In the genomic region with DNA sequence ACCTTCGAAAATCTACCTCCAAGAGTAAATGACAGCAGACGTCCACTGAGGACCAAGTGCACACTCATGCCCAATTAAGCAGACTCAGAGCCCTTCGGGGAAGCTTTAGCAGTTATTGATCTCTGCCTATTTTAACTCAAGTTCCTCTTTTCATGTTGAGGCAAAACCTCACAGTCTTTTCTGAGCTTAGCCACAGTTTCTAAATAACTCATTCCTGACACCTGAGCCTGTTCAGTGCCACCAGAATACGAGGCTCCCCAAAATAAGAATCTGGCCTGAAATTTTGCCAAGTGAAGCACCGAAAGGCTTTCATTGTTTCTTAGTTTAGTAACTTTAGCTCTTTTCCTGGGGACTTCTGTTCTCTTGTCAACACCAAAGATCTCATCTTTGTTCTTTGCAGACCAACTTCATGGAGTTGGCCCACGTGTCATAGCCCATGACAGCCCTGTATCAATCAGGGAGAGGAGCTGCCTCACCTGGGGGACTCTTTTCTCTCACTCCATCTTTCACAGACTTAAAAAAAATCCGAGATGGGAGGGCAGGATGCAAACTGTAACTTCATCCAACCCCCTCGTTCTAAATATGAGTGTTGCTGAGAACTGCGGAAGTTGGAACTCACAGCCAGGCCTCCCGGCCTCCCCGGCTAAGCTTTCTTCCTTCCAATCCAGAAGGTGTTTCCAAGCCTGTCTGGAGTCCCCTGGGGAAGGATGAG, we compare ENCODE assay signal across 8 cellular contexts. TPM values are rescaled to one million over a fixed set of nuclear protein-coding genes. Genes with fewer than 3 reads are reported as not detected.
A peak's percentile ranks its signal among the peaks of the same experiment; 100 is the strongest.
DNase-seq lines count a peak whose midpoint lies in the region; ATAC-seq and TF ChIP-seq lines count a peak whose summit lies in the region.

No MANE protein-coding gene starts in this region.

- H3K9me3 Mint-ChIP-seq in activated naive CD8-positive, alpha-beta T cell treated with anti-CD3 and anti-CD28 coated beads, Interleukin-2, amount 10 ng/mL, durations not matched to agents 7 days and 5 days = no peaks in the 10 kb centered on the region
- no peaks in the 10 kb centered on the region for H3K9me3 Mint-ChIP-seq in neural progenitor cell
- no peaks in the 10 kb centered on the region for H3K9me3 Mint-ChIP-seq in GM23338

- H3K27ac ChIP-seq in temporal lobe (ENCODE audit: low read depth, low read length) = peak overlapping the region; percentile 55
- H3K27ac ChIP-seq in neural progenitor cell = no peak overlapping the region
- H3K27ac ChIP-seq in GM23338 (ENCODE audit: low read depth) = no peak overlapping the region

- DNase-seq in GF-D8 (lab: John Stamatoyannopoulos, UW) = peak; percentile 18
- no peak for DNase-seq in activated naive CD8-positive, alpha-beta T cell treated with anti-CD3 and anti-CD28 coated beads, Interleukin-2, amount 10 ng/mL, durations not matched to agents 7 days and 5 days
- no peak for DNase-seq in neural progenitor cell (ENCODE audit: low spot score)
- DNase-seq in HCEC 1CT = no peak
- DNase-seq in GM23338 (ENCODE audit: low spot score) = no peak

- peak overlapping the region; percentile 74 for H3K4me3 Mint-ChIP-seq in activated naive CD8-positive, alpha-beta T cell treated with anti-CD3 and anti-CD28 coated beads, Interleukin-2, amount 10 ng/mL, durations not matched to agents 7 days and 5 days
- H3K4me3 Mint-ChIP-seq in neural progenitor cell = no peak overlapping the region
- H3K4me3 Mint-ChIP-seq in GM23338 = no peak overlapping the region

- TF ChIP-seq CTCF in neural progenitor cell (IDR thresholded peaks at IDR 0.05) = no peak
- TF ChIP-seq CTCF in GM23338 (conservative IDR thresholded peaks at IDR 0.05; ENCODE audit: low read depth in 2 of 2) = no peak

- H3K27me3 ChIP-seq in neural progenitor cell = peaks cover 7% of the 10 kb centered on the region
- no peaks in the 10 kb centered on the region for H3K27me3 ChIP-seq in GM23338 (ENCODE audit: insufficient read depth)

- peaks cover 53% of the 10 kb centered on the region for H3K36me3 Mint-ChIP-seq in activated naive CD8-positive, alpha-beta T cell treated with anti-CD3 and anti-CD28 coated beads, Interleukin-2, amount 10 ng/mL, durations not matched to agents 7 days and 5 days
- H3K36me3 Mint-ChIP-seq in neural progenitor cell = no peaks in the 10 kb centered on the region
- H3K36me3 Mint-ChIP-seq in GM23338 (ENCODE audit: low read depth) = no peaks in the 10 kb centered on the region

- H3K4me3 ChIP-seq in neural progenitor cell = no peak overlapping the region
- no peak overlapping the region for H3K4me3 ChIP-seq in GM23338

- no peak overlapping the region for H3K4me2 ChIP-seq in neural progenitor cell
- no peak overlapping the region for H3K4me2 ChIP-seq in GM23338

- H3F3A ChIP-seq in neural progenitor cell (ENCODE audit: low read depth) = peaks cover 26% of the 10 kb centered on the region
- H3F3A ChIP-seq in GM23338 (replicated peaks; ENCODE audit: low read depth) = no peaks in the 10 kb centered on the region

- H2AFZ ChIP-seq in neural progenitor cell (replicated peaks) (no peak overlapping the region), GM23338 (no peak overlapping the region)

- ATAC-seq in GM19438 (IDR thresholded peaks at IDR 0.05; ENCODE audit: low read depth, unreplicated experiment) = peak; percentile 36
- ATAC-seq in HG03442 (IDR thresholded peaks at IDR 0.05; ENCODE audit: unreplicated experiment) = peak; percentile 34
- peak; percentile 16 for ATAC-seq in activated naive CD8-positive, alpha-beta T cell treated with anti-CD3 and anti-CD28 coated beads, Interleukin-2, amount 10 ng/mL, durations not matched to agents 7 days and 5 days (ENCODE audit: low read depth)
- ATAC-seq in GM23338 = no peak

- no peaks in the 10 kb centered on the region for H3K27me3 Mint-ChIP-seq in activated naive CD8-positive, alpha-beta T cell treated with anti-CD3 and anti-CD28 coated beads, Interleukin-2, amount 10 ng/mL, durations not matched to agents 7 days and 5 days
- H3K27me3 Mint-ChIP-seq in neural progenitor cell (ENCODE audit: insufficient read depth, low read depth) (peaks cover 8% of the 10 kb centered on the region), GM23338 (ENCODE audit: insufficient read depth, low read depth, poor library complexity) (peaks cover 9% of the 10 kb centered on the region)

- no peaks in the 10 kb centered on the region for H3K9me2 ChIP-seq in GM23338 (ENCODE audit: insufficient read depth)

- no peaks in the 10 kb centered on the region for H3K9me3 ChIP-seq in neural progenitor cell (ENCODE audit: low read depth)

- POLR2A ChIA-PET in activated naive CD8-positive, alpha-beta T cell treated with anti-CD3 and anti-CD28 coated beads, Interleukin-2, amount 10 ng/mL, durations not matched to agents 7 days and 5 days (lab: Charles Lee) = interaction anchor here (0.6 to 7.7 kb wide), 7 partner anchors 11 to 169 kb away, joined by 3 to 123 read pairs (median 5); a partner anchor contains a TSS

- peak overlapping the region; percentile 90 for H3K27ac Mint-ChIP-seq in activated naive CD8-positive, alpha-beta T cell treated with anti-CD3 and anti-CD28 coated beads, Interleukin-2, amount 10 ng/mL, durations not matched to agents 7 days and 5 days
- H3K27ac Mint-ChIP-seq in neural progenitor cell (no peak overlapping the region), GM23338 (no peak overlapping the region)

- no peaks in the 10 kb centered on the region for H3K79me2 ChIP-seq in neural progenitor cell (ENCODE audit: low read depth)
- H3K79me2 ChIP-seq in GM23338 (replicated peaks; ENCODE audit: insufficient read depth) = no peaks in the 10 kb centered on the region

- H3K9ac ChIP-seq in neural progenitor cell = no peak overlapping the region

- H4K20me1 ChIP-seq in neural progenitor cell (ENCODE audit: low read depth) (no peaks in the 10 kb centered on the region), GM23338 (replicated peaks; ENCODE audit: insufficient read depth) (no peaks in the 10 kb centered on the region)

- H3K36me3 ChIP-seq in neural progenitor cell = no peaks in the 10 kb centered on the region
- no peaks in the 10 kb centered on the region for H3K36me3 ChIP-seq in GM23338 (ENCODE audit: insufficient read depth)

- H3K4me1 ChIP-seq in neural progenitor cell (peaks cover 31% of the 10 kb centered on the region), GM23338 (ENCODE audit: insufficient read depth) (no peaks in the 10 kb centered on the region)

- H3K4me1 Mint-ChIP-seq in activated naive CD8-positive, alpha-beta T cell treated with anti-CD3 and anti-CD28 coated beads, Interleukin-2, amount 10 ng/mL, durations not matched to agents 7 days and 5 days = peaks cover 79% of the 10 kb centered on the region
- H3K4me1 Mint-ChIP-seq in neural progenitor cell (peaks cover 39% of the 10 kb centered on the region), GM23338 (peaks cover 7% of the 10 kb centered on the region)

TF ChIP-seq in GM23338, 12 proteins besides CTCF, POLR2A, EP300 and RAD21:
- TF ChIP-seq CREB1 (CRISPR knock-in tag; IDR thresholded peaks at IDR 0.05; ENCODE audit: low read depth) (no peak), ZNF331 (CRISPR knock-in tag; IDR thresholded peaks at IDR 0.05; ENCODE audit: low read depth) (no peak)

RNA-seq across cellular contexts. Expression of a gene that starts 22.2 kb away (rescaled TPM):
- 100 to 1,000 TPM; 129 to 135 TPM for total RNA-seq in activated naive CD8-positive, alpha-beta T cell treated with anti-CD3 and anti-CD28 coated beads, Interleukin-2, amount 10 ng/mL, durations not matched to agents 7 days and 5 days
- total RNA-seq in temporal lobe (2.7 TPM), neural progenitor cell (ENCODE audit: low replicate concordance) (2.9 and 4.2 TPM in 2 replicates)
- total RNA-seq in GM23338 (2014; rRNA removed; shearing (Covaris generic)) = 8.0 and 8.3 TPM in 2 replicates
- 5.4 and 6.6 TPM in 2 replicates for polyA plus RNA-seq in GM23338 (2016; fragmentation: Nextera tagmentation; extraction: Ambion mirVana)

RNA-seq across cellular contexts. Expression of a gene that starts 49.9 kb away (rescaled TPM):
- total RNA-seq in activated naive CD8-positive, alpha-beta T cell treated with anti-CD3 and anti-CD28 coated beads, Interleukin-2, amount 10 ng/mL, durations not matched to agents 7 days and 5 days = not detected
- total RNA-seq in temporal lobe = not detected
- not detected in 2 replicates for total RNA-seq in neural progenitor cell (ENCODE audit: low replicate concordance)
- not detected in 2 replicates for total RNA-seq in GM23338 (2014; rRNA removed; shearing (Covaris generic))
- polyA plus RNA-seq in GM23338 (2016; fragmentation: Nextera tagmentation; extraction: Ambion mirVana) = not detected in 2 replicates

Comparison
In these comparisons a context has a peak if more than half of its experiments do, and no peak if none do; other contexts are left out.
1. RNA of a gene that starts 22.2 kb away (total RNA-seq): 129 to 135 TPM in activated naive CD8-positive, alpha-beta T cell treated with anti-CD3 and anti-CD28 coated beads, Interleukin-2, amount 10 ng/mL, durations not matched to agents 7 days and 5 days; 8.0 to 8.3 TPM in GM23338, 2.9 to 4.2 TPM in neural progenitor cell and 2.7 TPM in temporal lobe (single experiment); every median in the first group is over 10 times any median in the second.